In genomic region chr1:185735667-185736105, GRCh38 we compare ENCODE assay signal across 1 cellular context.
TF ChIP-seq lines count a peak whose summit lies in the region.

No MANE protein-coding gene starts in this region.

TF ChIP-seq in H1, 55 proteins besides CTCF, POLR2A, EP300 and RAD21 (continued from another document):
- no peak for TF ChIP-seq MAX (IDR thresholded peaks at IDR 0.05)
- no peak for TF ChIP-seq PHF8 (conservative IDR thresholded peaks at IDR 0.05; ENCODE audit: low read depth, low read length)
- no peak for TF ChIP-seq HDAC2 (IDR thresholded peaks at IDR 0.05; ENCODE audit: borderline replicate concordance in 1 of 2, low read depth in 2 of 2, low read length in 2 of 2)
- no peak for TF ChIP-seq SUZ12 (IDR thresholded peaks at IDR 0.05; ENCODE audit: low read length)
- no peak for TF ChIP-seq RFX5 (IDR thresholded peaks at IDR 0.05; ENCODE audit: borderline replicate concordance, low read depth, low read length)
- no peak for TF ChIP-seq BRCA1 (IDR thresholded peaks at IDR 0.05; ENCODE audit: low read depth, low read length)
- no peak for TF ChIP-seq SP4 (IDR thresholded peaks at IDR 0.05; ENCODE audit: low read length)
- no peak for TF ChIP-seq SIRT6 (IDR thresholded peaks at IDR 0.05; ENCODE audit: low read length)
- no peak for TF ChIP-seq KDM5A (IDR thresholded peaks at IDR 0.05; ENCODE audit: low read length)
TF ChIP-seq in H1: peak in this region for 0.
